In genomic region chr3:71360694-71361093, GRCh38 we compare ENCODE assay signal across 10 cellular contexts.
DNase-seq lines count a peak whose midpoint lies in the region; ATAC-seq and TF ChIP-seq lines count a peak whose summit lies in the region.
"Had no signal": no experiment of that assay in that cellular context is flagged by ENCODE, and none has a peak within 500 bp of the region (broad histone marks: within the 10 kb centered on the region; RNA-seq: fewer than 3 reads in every experiment).

No MANE protein-coding gene starts in this region.

- H3K27me3 Mint-ChIP-seq in natural killer cell treated with Interleukin-12 subunit alpha and Interleukin-12 subunit beta and Interleukin-15 and Interleukin-18, amount 100 ng/mL, for 72 hours, result no peaks in the 10 kb centered on the region
- no peaks in the 10 kb centered on the region for H3K27me3 Mint-ChIP-seq in natural killer cell (ENCODE audit: low read depth in 2 of 2)
- no peaks in the 10 kb centered on the region for H3K27me3 Mint-ChIP-seq in stimulated activated naive CD8-positive, alpha-beta T cell treated with anti-CD3 and anti-CD28 coated beads, Interleukin-15, Interleukin-2, amounts not matched to agents 100 ng/mL and 50 ng/mL, for 24 hours

- no peak for TF ChIP-seq POLR2A in lower leg skin (IDR thresholded peaks at IDR 0.05)

- H3K27ac ChIP-seq in VCaP, result peak overlapping the region; percentile 62

- ATAC-seq in natural killer cell treated with Interleukin-12 subunit alpha and Interleukin-12 subunit beta and Interleukin-15 and Interleukin-18, amount 100 ng/mL, for 72 hours, result peak in 1 of 2 donors; percentile 72
- no peak for ATAC-seq in natural killer cell
- peak; percentile 85 for ATAC-seq in HG02938 (IDR thresholded peaks at IDR 0.05; ENCODE audit: unreplicated experiment)

- 91% methylated on average over 4 of the region's 4 CpGs for WGBS in lower leg skin, 2 donors

- no peak overlapping the region for H3K4me3 ChIP-seq in lower leg skin (ENCODE audit: low read depth, poor library complexity, severe bottlenecking)

- no peaks in the 10 kb centered on the region for H3K9me3 Mint-ChIP-seq in natural killer cell treated with Interleukin-12 subunit alpha and Interleukin-12 subunit beta and Interleukin-15 and Interleukin-18, amount 100 ng/mL, for 72 hours
- no peaks in the 10 kb centered on the region for H3K9me3 Mint-ChIP-seq in natural killer cell
- no peaks in the 10 kb centered on the region for H3K9me3 Mint-ChIP-seq in stimulated activated naive CD8-positive, alpha-beta T cell treated with anti-CD3 and anti-CD28 coated beads, Interleukin-15, Interleukin-2, amounts not matched to agents 100 ng/mL and 50 ng/mL, for 24 hours

- H3K4me3 Mint-ChIP-seq in natural killer cell treated with Interleukin-12 subunit alpha and Interleukin-12 subunit beta and Interleukin-15 and Interleukin-18, amount 100 ng/mL, for 72 hours, result peak overlapping the region; percentile 25
- no peak overlapping the region for H3K4me3 Mint-ChIP-seq in natural killer cell
- peak overlapping the region; percentile 73 for H3K4me3 Mint-ChIP-seq in stimulated activated naive CD8-positive, alpha-beta T cell treated with anti-CD3 and anti-CD28 coated beads, Interleukin-15, Interleukin-2, amounts not matched to agents 100 ng/mL and 50 ng/mL, for 24 hours

- peak overlapping the region in 1 of 2 donors; percentile 47 for H3K27ac Mint-ChIP-seq in natural killer cell treated with Interleukin-12 subunit alpha and Interleukin-12 subunit beta and Interleukin-15 and Interleukin-18, amount 100 ng/mL, for 72 hours
- no peak overlapping the region for H3K27ac Mint-ChIP-seq in natural killer cell
- peak overlapping the region; percentile 97 for H3K27ac Mint-ChIP-seq in stimulated activated naive CD8-positive, alpha-beta T cell treated with anti-CD3 and anti-CD28 coated beads, Interleukin-15, Interleukin-2, amounts not matched to agents 100 ng/mL and 50 ng/mL, for 24 hours

- intact Hi-C loops in natural killer cell (cut with micrococcal nuclease) (no loop called here), lower leg skin (cut with DNase I; ENCODE audit: low total_unique reads) (no loop called here)

- TF ChIP-seq CTCF in natural killer cell (IDR thresholded peaks at IDR 0.05), result no peak
- TF ChIP-seq CTCF in VCaP (conservative IDR thresholded peaks at IDR 0.05), result no peak
- TF ChIP-seq CTCF in lower leg skin (IDR thresholded peaks at IDR 0.05), result no peak

- peaks cover 0 to 19% of the 10 kb centered on the region in 2 donors for H3K4me1 Mint-ChIP-seq in natural killer cell treated with Interleukin-12 subunit alpha and Interleukin-12 subunit beta and Interleukin-15 and Interleukin-18, amount 100 ng/mL, for 72 hours (ENCODE audit: low read depth in 2 of 2)
- no peaks in the 10 kb centered on the region for H3K4me1 Mint-ChIP-seq in natural killer cell
- peaks cover 96% of the 10 kb centered on the region for H3K4me1 Mint-ChIP-seq in stimulated activated naive CD8-positive, alpha-beta T cell treated with anti-CD3 and anti-CD28 coated beads, Interleukin-15, Interleukin-2, amounts not matched to agents 100 ng/mL and 50 ng/mL, for 24 hours (ENCODE audit: low read depth)

- H3K36me3 Mint-ChIP-seq in natural killer cell treated with Interleukin-12 subunit alpha and Interleukin-12 subunit beta and Interleukin-15 and Interleukin-18, amount 100 ng/mL, for 72 hours, result no peaks in the 10 kb centered on the region
- H3K36me3 Mint-ChIP-seq in natural killer cell, result no peaks in the 10 kb centered on the region
- peaks cover 6% of the 10 kb centered on the region for H3K36me3 Mint-ChIP-seq in stimulated activated naive CD8-positive, alpha-beta T cell treated with anti-CD3 and anti-CD28 coated beads, Interleukin-15, Interleukin-2, amounts not matched to agents 100 ng/mL and 50 ng/mL, for 24 hours (ENCODE audit: low read depth)

- no peak for DNase-seq in natural killer cell treated with Interleukin-12 subunit alpha and Interleukin-12 subunit beta and Interleukin-15 and Interleukin-18, amount 100 ng/mL, for 72 hours (ENCODE audit: low spot score)
- no peak for DNase-seq in natural killer cell
- DNase-seq in lower leg skin (ENCODE audit: low spot score in 2 of 2), result no peak
- no peak for DNase-seq in SKM-1 (lab: John Stamatoyannopoulos, UW; ENCODE audit: unreplicated experiment)
- DNase-seq in DMS153 treated with DMSO at 0.1 percent for 48 hours (lab: John Stamatoyannopoulos, UW; ENCODE audit: unreplicated experiment), result no peak
- DNase-seq: GOT3, NCI-H526 had no signal
